In genomic region chrX:12548746-12549145, GRCh38 we compare ENCODE assay signal across 2 cellular contexts.
TF ChIP-seq lines count a peak whose summit lies in the region.

No MANE protein-coding gene starts in this region.

TF ChIP-seq in SK-N-SH, 30 proteins besides CTCF, POLR2A, EP300 and RAD21:
- TF ChIP-seq, protein P1, sequence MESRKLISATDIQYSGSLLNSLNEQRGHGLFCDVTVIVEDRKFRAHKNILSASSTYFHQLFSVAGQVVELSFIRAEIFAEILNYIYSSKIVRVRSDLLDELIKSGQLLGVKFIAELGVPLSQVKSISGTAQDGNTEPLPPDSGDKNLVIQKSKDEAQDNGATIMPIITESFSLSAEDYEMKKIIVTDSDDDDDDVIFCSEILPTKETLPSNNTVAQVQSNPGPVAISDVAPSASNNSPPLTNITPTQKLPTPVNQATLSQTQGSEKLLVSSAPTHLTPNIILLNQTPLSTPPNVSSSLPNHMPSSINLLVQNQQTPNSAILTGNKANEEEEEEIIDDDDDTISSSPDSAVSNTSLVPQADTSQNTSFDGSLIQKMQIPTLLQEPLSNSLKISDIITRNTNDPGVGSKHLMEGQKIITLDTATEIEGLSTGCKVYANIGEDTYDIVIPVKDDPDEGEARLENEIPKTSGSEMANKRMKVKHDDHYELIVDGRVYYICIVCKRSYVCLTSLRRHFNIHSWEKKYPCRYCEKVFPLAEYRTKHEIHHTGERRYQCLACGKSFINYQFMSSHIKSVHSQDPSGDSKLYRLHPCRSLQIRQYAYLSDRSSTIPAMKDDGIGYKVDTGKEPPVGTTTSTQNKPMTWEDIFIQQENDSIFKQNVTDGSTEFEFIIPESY (IDR thresholded peaks at IDR 0.05; ENCODE audit: borderline replicate concordance, low read depth): no peak
- TF ChIP-seq TAF1 (IDR thresholded peaks at IDR 0.05; ENCODE audit: borderline replicate concordance, low read depth, low read length) (no peak), REST (IDR thresholded peaks at IDR 0.05; ENCODE audit: low read depth, low read length) (peak; percentile 95)

TF ChIP-seq in GM12878, 131 proteins besides CTCF, POLR2A, EP300 and RAD21 (continued from another document):
- peak; percentile 94 for TF ChIP-seq REST (IDR thresholded peaks at IDR 0.05; ENCODE audit: low read depth, low read length)
- TF ChIP-seq, protein P2, sequence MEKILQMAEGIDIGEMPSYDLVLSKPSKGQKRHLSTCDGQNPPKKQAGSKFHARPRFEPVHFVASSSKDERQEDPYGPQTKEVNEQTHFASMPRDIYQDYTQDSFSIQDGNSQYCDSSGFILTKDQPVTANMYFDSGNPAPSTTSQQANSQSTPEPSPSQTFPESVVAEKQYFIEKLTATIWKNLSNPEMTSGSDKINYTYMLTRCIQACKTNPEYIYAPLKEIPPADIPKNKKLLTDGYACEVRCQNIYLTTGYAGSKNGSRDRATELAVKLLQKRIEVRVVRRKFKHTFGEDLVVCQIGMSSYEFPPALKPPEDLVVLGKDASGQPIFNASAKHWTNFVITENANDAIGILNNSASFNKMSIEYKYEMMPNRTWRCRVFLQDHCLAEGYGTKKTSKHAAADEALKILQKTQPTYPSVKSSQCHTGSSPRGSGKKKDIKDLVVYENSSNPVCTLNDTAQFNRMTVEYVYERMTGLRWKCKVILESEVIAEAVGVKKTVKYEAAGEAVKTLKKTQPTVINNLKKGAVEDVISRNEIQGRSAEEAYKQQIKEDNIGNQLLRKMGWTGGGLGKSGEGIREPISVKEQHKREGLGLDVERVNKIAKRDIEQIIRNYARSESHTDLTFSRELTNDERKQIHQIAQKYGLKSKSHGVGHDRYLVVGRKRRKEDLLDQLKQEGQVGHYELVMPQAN (conservative IDR thresholded peaks at IDR 0.05): no peak
- TF ChIP-seq, protein P3, sequence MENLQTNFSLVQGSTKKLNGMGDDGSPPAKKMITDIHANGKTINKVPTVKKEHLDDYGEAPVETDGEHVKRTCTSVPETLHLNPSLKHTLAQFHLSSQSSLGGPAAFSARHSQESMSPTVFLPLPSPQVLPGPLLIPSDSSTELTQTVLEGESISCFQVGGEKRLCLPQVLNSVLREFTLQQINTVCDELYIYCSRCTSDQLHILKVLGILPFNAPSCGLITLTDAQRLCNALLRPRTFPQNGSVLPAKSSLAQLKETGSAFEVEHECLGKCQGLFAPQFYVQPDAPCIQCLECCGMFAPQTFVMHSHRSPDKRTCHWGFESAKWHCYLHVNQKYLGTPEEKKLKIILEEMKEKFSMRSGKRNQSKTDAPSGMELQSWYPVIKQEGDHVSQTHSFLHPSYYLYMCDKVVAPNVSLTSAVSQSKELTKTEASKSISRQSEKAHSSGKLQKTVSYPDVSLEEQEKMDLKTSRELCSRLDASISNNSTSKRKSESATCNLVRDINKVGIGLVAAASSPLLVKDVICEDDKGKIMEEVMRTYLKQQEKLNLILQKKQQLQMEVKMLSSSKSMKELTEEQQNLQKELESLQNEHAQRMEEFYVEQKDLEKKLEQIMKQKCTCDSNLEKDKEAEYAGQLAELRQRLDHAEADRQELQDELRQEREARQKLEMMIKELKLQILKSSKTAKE (IDR thresholded peaks at IDR 0.05; ENCODE audit: low read depth, poor library complexity, severe bottlenecking): no peak
- TF ChIP-seq ZNF592 (IDR thresholded peaks at IDR 0.05): no peak
- no peak for TF ChIP-seq ATF7 (IDR thresholded peaks at IDR 0.05; ENCODE audit: low read depth)
- no peak for TF ChIP-seq ZNF384 (IDR thresholded peaks at IDR 0.05; ENCODE audit: borderline replicate concordance, low read depth, low read length)
